8 cellular contexts compared by ENCODE assay signal in the genomic region with DNA sequence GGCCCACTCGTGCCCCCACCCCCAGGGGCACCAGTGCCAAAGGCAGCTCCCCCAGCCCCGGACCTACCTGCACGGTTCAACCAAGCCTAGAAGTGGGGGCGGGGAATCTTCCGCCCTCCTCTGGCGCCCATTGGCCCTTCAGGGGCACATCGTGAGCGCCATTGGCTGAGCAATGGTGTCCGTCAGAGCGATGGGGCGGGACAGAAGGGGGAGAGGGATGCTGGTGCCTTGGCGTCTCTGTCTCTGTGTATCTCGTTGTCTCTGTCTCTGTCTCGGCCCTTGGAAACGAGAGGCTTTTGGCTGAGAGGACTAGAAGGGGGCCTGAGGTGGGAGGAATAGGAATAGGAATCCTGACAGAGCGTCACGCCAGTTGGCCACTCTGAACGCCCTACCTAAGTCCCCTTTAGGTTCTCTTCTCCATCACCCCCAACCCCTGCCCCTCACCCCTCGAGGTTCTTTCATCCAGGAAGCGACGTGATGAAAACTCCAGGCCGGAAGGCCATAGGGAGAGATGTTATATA. TPM values are rescaled to one million over a fixed set of nuclear protein-coding genes. Genes with fewer than 3 reads are reported as not detected.
DNase-seq lines count a peak whose midpoint lies in the region; ATAC-seq, FAIRE-seq and TF ChIP-seq lines count a peak whose summit lies in the region.
"Not testable (repeated sequence)": the region's sequence is repeated elsewhere in the genome, so short reads cannot be mapped to it uniquely, and the experiment has no call there.

No MANE protein-coding gene starts in this region.

- ATAC-seq in GM21381 (IDR thresholded peaks at IDR 0.05; ENCODE audit: unreplicated experiment): peak; percentile 98

- BruUV-seq in Caco-2 (replicated peaks; lab: Mats Ljungman, UMichigan): not testable (repeated sequence)

- not testable (repeated sequence) for H3K27me3 Mint-ChIP-seq in Caco-2 (ENCODE audit: insufficient read depth, unreplicated experiment); endothelial cell (ENCODE audit: unreplicated experiment)

- not testable (repeated sequence) for TF ChIP-seq CTCF in Caco-2 (IDR thresholded peaks at IDR 0.05; ENCODE audit: insufficient read depth in 1 of 2, low read depth in 1 of 2, low read length in 1 of 2, severe bottlenecking in 1 of 2, unreplicated experiment in 1 of 2); endothelial cell (IDR thresholded peaks at IDR 0.05; ENCODE audit: unreplicated experiment)

- POLR2A ChIA-PET in Caco-2 (lab: Charles Lee): not testable (repeated sequence)

- H3K9me3 ChIP-seq in Caco-2; mesodermal cell (ENCODE audit: control insufficient read depth, low read length): not testable (repeated sequence)

- not testable (repeated sequence) for H3K4me1 ChIP-seq in Caco-2; mesodermal cell (ENCODE audit: control insufficient read depth, insufficient read depth, low read length, poor library complexity, severe bottlenecking)

- H3K36me3 Mint-ChIP-seq in Caco-2 (ENCODE audit: insufficient read depth, unreplicated experiment); endothelial cell (ENCODE audit: low read depth, unreplicated experiment): not testable (repeated sequence)

- not testable (repeated sequence) for H3K36me3 ChIP-seq in Caco-2 (ENCODE audit: control insufficient read depth, insufficient read depth, low read length); mesodermal cell (ENCODE audit: control insufficient read depth, insufficient read depth, low read length)

- H3K4me3 ChIP-seq in Caco-2 (ENCODE audit: low read depth, low read length): peak overlapping the region; percentile 58
- peak overlapping the region; percentile 39 for H3K4me3 ChIP-seq in mesodermal cell (ENCODE audit: extremely low read depth, insufficient read depth, low read length, poor library complexity, severe bottlenecking)

- not testable (repeated sequence) for H3K9me3 Mint-ChIP-seq in Caco-2 (ENCODE audit: unreplicated experiment); endothelial cell (ENCODE audit: unreplicated experiment)

- CTCF ChIA-PET in Caco-2 (lab: Charles Lee): not testable (repeated sequence)

- WGBS in mesodermal cell (ENCODE audit: insufficient coverage in 2 of 2), 2 experiments: 0% methylated on average over 1 to 4 of the region's 22 CpGs

- DNase-seq in Caco-2: peak; percentile 95 to 97
- peak; percentile 89 for DNase-seq in HTR-8/SVneo (ENCODE audit: insufficient read length, low spot score)
- peak; percentile 72 for DNase-seq in NOMO-1 treated with DMSO at 0.1 percent for 48 hours (lab: John Stamatoyannopoulos, UW; ENCODE audit: unreplicated experiment)
- DNase-seq in activated CD8-positive, alpha-beta memory T cell treated with anti-CD3 and anti-CD28 coated beads, Interleukin-2, amount 50 U/mL, for 1 hour (ENCODE audit: extremely low read depth): peak; percentile 68
- DNase-seq in endothelial cell (ENCODE audit: low spot score): peak; percentile 100
- DNase-seq in stimulated activated CD8-positive, alpha-beta memory T cell treated with anti-CD3 and anti-CD28 coated beads, Interleukin-15, amount 100 ng/mL, for 1 hour (ENCODE audit: low read depth): peak; percentile 91

- peak; percentile 88 for FAIRE-seq in HTR-8/SVneo (lab: Jason Lieb, UNC)

- intact Hi-C loops in Caco-2 (cut with micrococcal nuclease; ENCODE audit: unreplicated experiment): not testable (repeated sequence)

- H3K4me3 Mint-ChIP-seq in Caco-2 (ENCODE audit: unreplicated experiment) (peak overlapping the region; percentile 96), endothelial cell (ENCODE audit: unreplicated experiment) (peak overlapping the region; percentile 95)

- H3K27ac Mint-ChIP-seq in Caco-2 (ENCODE audit: unreplicated experiment): not testable (repeated sequence)
- peak overlapping the region; percentile 68 for H3K27ac Mint-ChIP-seq in endothelial cell (ENCODE audit: unreplicated experiment)

- not testable (repeated sequence) for H3K4me1 Mint-ChIP-seq in Caco-2 (ENCODE audit: low read depth, unreplicated experiment); endothelial cell (ENCODE audit: unreplicated experiment)

- not testable (repeated sequence) for H3K27me3 ChIP-seq in Caco-2 (replicated peaks; ENCODE audit: control insufficient read depth, insufficient read depth, low read length)

- not testable (repeated sequence) for H3K27ac ChIP-seq in mesodermal cell (ENCODE audit: low read depth, low read length, severe bottlenecking)

RNA-seq across cellular contexts. Expression of a gene that starts 32.1 kb away (rescaled TPM):
- total RNA-seq in Caco-2 (2022): 83.0 and 88.9 TPM in 2 replicates
- total RNA-seq in endothelial cell (ENCODE audit: unreplicated experiment): 154 TPM
- 31.7 TPM for polyA plus RNA-seq in mesodermal cell (2013, experiment 1 of 2)
- polyA plus RNA-seq in mesodermal cell (2013, experiment 2 of 2): 27.1 TPM
